25 cellular contexts compared by ENCODE assay signal in genomic region chr22:47006433-47006832, GRCh38.
A peak's percentile ranks its signal among the peaks of the same experiment; 100 is the strongest.
DNase-seq lines count a peak whose midpoint lies in the region; ATAC-seq, FAIRE-seq and TF ChIP-seq lines count a peak whose summit lies in the region.
"Had no signal": no experiment of that assay in that cellular context is flagged by ENCODE, and none has a peak within 500 bp of the region (broad histone marks: within the 10 kb centered on the region; RNA-seq: fewer than 3 reads in every experiment).

No MANE protein-coding gene starts in this region.

- 94% methylated on average over 15 of the region's 15 CpGs; no CpG with 5 or more reads in 1 of the 2 experiments for WGBS in H1 (ENCODE audit: extremely low coverage in 1 of 2, insufficient coverage in 1 of 2, insufficient read length in 1 of 2, insufficient replicate concordance in 2 of 2, low coverage in 1 of 2, low lambda C conversion rate in 2 of 2, missing lambda C conversion rate in 1 of 2), 2 experiments
- WGBS in small intestine, 3 donors = 91 to 95% (median 92%) methylated on average over 15 of the region's 15 CpGs

- no peak overlapping the region; the same call in 1 of the 2 replicates for H3K18ac ChIP-seq in H1 (ENCODE audit: extremely low read depth, low read length)

- no peak for FAIRE-seq in H1 (lab: Jason Lieb, UNC)
- FAIRE-seq in small intestine (lab: Jason Lieb, UNC) = no peak
- FAIRE-seq: A549, GM18507 had no signal

- H2BK5ac ChIP-seq in H1 (ENCODE audit: low read depth, low read length) = no peak overlapping the region

- TF ChIP-seq POLR2A in H1 (IDR thresholded peaks at IDR 0.05; ENCODE audit: control extremely low read depth in 1 of 2, low read depth in 2 of 2, low read length in 2 of 2) = no peak

- no peak for TF ChIP-seq CTCF in H1 (IDR thresholded peaks at IDR 0.05; ENCODE audit: control extremely low read depth in 1 of 3, insufficient read depth in 1 of 3, low read depth in 1 of 3, low read length in 3 of 3)
- no peak for TF ChIP-seq CTCF in neural progenitor cell (IDR thresholded peaks at IDR 0.05)

- no peak overlapping the region for H3K23ac ChIP-seq in H1 (ENCODE audit: insufficient read length)

- H3K36me3 Mint-ChIP-seq in neural progenitor cell = no peaks in the 10 kb centered on the region

- H2BK15ac ChIP-seq in H1 (ENCODE audit: low read length) = no peak overlapping the region

- H3K4me2 ChIP-seq in H1 (ENCODE audit: insufficient read depth in 1 of 2, low read depth in 2 of 2, low read length in 2 of 2) = no peak overlapping the region
- no peak overlapping the region for H3K4me2 ChIP-seq in neural progenitor cell
- H3K4me2 ChIP-seq: A549; BLaER1 treated with 17β-estradiol and CSF1 and Interleukin-3, amounts not matched to agents 10 nM and 100 nM had no signal

- H3K4me3 ChIP-seq in H7 (ENCODE audit: insufficient read depth, low read depth, low read length) = no peak overlapping the region
- no peak overlapping the region for H3K4me3 ChIP-seq in H1 (ENCODE audit: extremely low read depth in 1 of 4, insufficient read depth in 2 of 4, low read depth in 3 of 4, low read length in 4 of 4)
- no peak overlapping the region for H3K4me3 ChIP-seq in neural progenitor cell
- no peak overlapping the region for H3K4me3 ChIP-seq in small intestine (ENCODE audit: low read depth in 1 of 2, low read length in 2 of 2)
- H3K4me3 ChIP-seq: A549; BLaER1 treated with 17β-estradiol and CSF1 and Interleukin-3, amounts not matched to agents 10 nM and 100 nM had no signal

- peak; percentile 22 for DNase-seq in H7
- DNase-seq in H1 (ENCODE audit: low read depth in 1 of 2, low spot score in 2 of 2) = no peak
- DNase-seq in neural progenitor cell (ENCODE audit: low spot score) = peak; percentile 38
- peak; percentile 36 for DNase-seq in sciatic nerve (ENCODE audit: low spot score)
- DNase-seq in activated naive CD4-positive, alpha-beta T cell (lab: John Stamatoyannopoulos, UW) = no peak
- no peak for DNase-seq in small intestine
- no peak for DNase-seq in NCI-H2171 (lab: John Stamatoyannopoulos, UW)
- DNase-seq: 8988T; ACHN; AML-193; BE2C; Calu3; CD4-positive, alpha-beta T cell; CD8-positive, alpha-beta memory T cell; DMS53; DMS79 treated with DMSO at 0.1 percent for 48 hours; GF-D8; GOT3; H9 had no signal

- H3K4ac ChIP-seq in H1 (replicated peaks; ENCODE audit: insufficient read length, low read depth, low read length) = no peak overlapping the region

- no peak overlapping the region for H2BK20ac ChIP-seq in H1 (ENCODE audit: low read length)

- POLR2A ChIA-PET in H1 (lab: Charles Lee; ENCODE audit: partially characterized antibody) = interaction anchor here (0.8 kb wide), 1 partner anchor 13 kb away, joined by 4 read pairs; no protein-coding TSS in a partner anchor

- H3K23me2 ChIP-seq in H1 (ENCODE audit: low read depth, low read length) = peaks cover 16% of the 10 kb centered on the region; the same call in 1 of the 2 replicates

- H3K27me3 Mint-ChIP-seq in neural progenitor cell (ENCODE audit: insufficient read depth, low read depth) = no peaks in the 10 kb centered on the region
- H3K27me3 Mint-ChIP-seq: CD4-positive, alpha-beta T cell had no signal

- H3K9ac ChIP-seq in H1 (replicated peaks in 1 of 4; ENCODE audit: extremely low read depth in 1 of 4, low read depth in 3 of 4, low read length in 3 of 4) (no peak overlapping the region), neural progenitor cell (no peak overlapping the region)
- H3K9ac ChIP-seq: BLaER1 treated with 17β-estradiol and CSF1 and Interleukin-3, amounts not matched to agents 10 nM and 100 nM had no signal

- H3K4me1 Mint-ChIP-seq in neural progenitor cell = no peaks in the 10 kb centered on the region
- H3K4me1 Mint-ChIP-seq: CD14-positive monocyte had no signal

- no peaks in the 10 kb centered on the region for H3K27me3 ChIP-seq in H7 (ENCODE audit: control insufficient read depth, insufficient read depth, low read length)
- no peaks in the 10 kb centered on the region for H3K27me3 ChIP-seq in H1 (replicated peaks in 1 of 4; ENCODE audit: control insufficient read depth in 3 of 4, extremely low read depth in 1 of 4, insufficient read depth in 3 of 4, low read length in 3 of 4)
- no peaks in the 10 kb centered on the region for H3K27me3 ChIP-seq in neural progenitor cell
- H3K27me3 ChIP-seq in small intestine (ENCODE audit: control insufficient read depth in 2 of 2, insufficient read depth in 2 of 2, low read length in 2 of 2) = no peaks in the 10 kb centered on the region
- H3K27me3 ChIP-seq: BE2C; BLaER1 treated with 17β-estradiol and CSF1 and Interleukin-3, amounts not matched to agents 10 nM and 100 nM had no signal

- H3K9me3 ChIP-seq in H1 (ENCODE audit: insufficient read depth in 2 of 2, low read depth in 1 of 2, low read length in 1 of 2) = no peaks in the 10 kb centered on the region
- no peaks in the 10 kb centered on the region for H3K9me3 ChIP-seq in neural progenitor cell (ENCODE audit: low read depth)
- no peaks in the 10 kb centered on the region for H3K9me3 ChIP-seq in small intestine (ENCODE audit: control insufficient read depth, low read depth)
- H3K9me3 ChIP-seq: A549, BE2C had no signal

- H3K9me3 Mint-ChIP-seq in neural progenitor cell = no peaks in the 10 kb centered on the region
- H3K9me3 Mint-ChIP-seq: CD14-positive monocyte; CD4-positive, alpha-beta T cell; CD8-positive, alpha-beta memory T cell; H9 had no signal

- H3K56ac ChIP-seq in H1 (replicated peaks; ENCODE audit: insufficient read length, low read depth, low read length) = no peak overlapping the region

- ATAC-seq in sciatic nerve (no peak), GM19324 (IDR thresholded peaks at IDR 0.05; ENCODE audit: low FRiP score, unreplicated experiment) (no peak)
- ATAC-seq: A549, HCT116 had no signal

- H4K91ac ChIP-seq in H1 (replicated peaks; ENCODE audit: insufficient read length, low read length) = no peak overlapping the region

- H3K4me3 Mint-ChIP-seq in neural progenitor cell = peak overlapping the region; percentile 28
- H3K4me3 Mint-ChIP-seq: CD14-positive monocyte; CD4-positive, alpha-beta T cell; CD8-positive, alpha-beta memory T cell; H9 had no signal

- H3K36me3 ChIP-seq in H7 (replicated peaks; ENCODE audit: control insufficient read depth, insufficient read depth, low read length) (no peaks in the 10 kb centered on the region), H1 (ENCODE audit: control insufficient read depth in 2 of 4, insufficient read depth in 4 of 4, low read length in 3 of 4) (peaks cover 0 to 5% (median 2%) of the 10 kb centered on the region in 4 experiments; a peak in 2 of 8 replicates), neural progenitor cell (no peaks in the 10 kb centered on the region), small intestine (ENCODE audit: control insufficient read depth in 2 of 2, insufficient read depth in 2 of 2, low read length in 2 of 2) (no peaks in the 10 kb centered on the region)
- H3K36me3 ChIP-seq: BE2C had no signal

- H3K14ac ChIP-seq in H1 (ENCODE audit: insufficient read length) = no peak overlapping the region

- H2AFZ ChIP-seq in H1 (ENCODE audit: low read length) = no peak overlapping the region
- H2AFZ ChIP-seq in neural progenitor cell (replicated peaks) = no peak overlapping the region

- CTCF ChIA-PET in H1 (lab: Charles Lee; ENCODE audit: partially characterized antibody) = interaction anchor here (1.8 kb wide), 1 partner anchor 11 kb away, joined by 6 read pairs; no protein-coding TSS in a partner anchor

- TF ChIP-seq RAD21 in H1 (IDR thresholded peaks at IDR 0.05 in 1 of 2, conservative IDR thresholded peaks at IDR 0.05 in 1 of 2; ENCODE audit: low read depth in 2 of 2, low read length in 2 of 2) = no peak

- H3F3A ChIP-seq in neural progenitor cell (ENCODE audit: low read depth) = peaks cover 7% of the 10 kb centered on the region

- H3K4me1 ChIP-seq in H1 (replicated peaks in 1 of 4; ENCODE audit: control insufficient read depth in 3 of 4, insufficient read depth in 4 of 4, low read length in 3 of 4) = no peaks in the 10 kb centered on the region
- H3K4me1 ChIP-seq in neural progenitor cell = no peaks in the 10 kb centered on the region
- no peaks in the 10 kb centered on the region for H3K4me1 ChIP-seq in small intestine (ENCODE audit: control insufficient read depth in 2 of 2, insufficient read depth in 1 of 2, low read depth in 1 of 2, low read length in 1 of 2)
- H3K4me1 ChIP-seq: A549, BE2C had no signal

- no peak overlapping the region for H4K5ac ChIP-seq in H1 (ENCODE audit: insufficient read length, low read depth, low read length)

- peak overlapping the region; percentile 54 for H3K27ac Mint-ChIP-seq in neural progenitor cell
- H3K27ac Mint-ChIP-seq: CD4-positive, alpha-beta T cell had no signal

- 0 out of 2 replicates have a peak overlapping the region, but pooled peaks have one; percentile 9 for H2BK12ac ChIP-seq in H1 (ENCODE audit: low read depth, low read length)

- no peak overlapping the region for H4K8ac ChIP-seq in H1 (ENCODE audit: extremely low read depth, insufficient read depth, low read length)

- H4K20me1 ChIP-seq in H1 (replicated peaks in 1 of 2; ENCODE audit: control insufficient read depth in 1 of 2, insufficient read depth in 2 of 2, low read length in 2 of 2) = peaks cover 6 to 13% of the 10 kb centered on the region in 2 experiments
- no peaks in the 10 kb centered on the region for H4K20me1 ChIP-seq in neural progenitor cell (ENCODE audit: low read depth)

- intact Hi-C loops in sciatic nerve (cut with DNase I) = no loop called here

- H2AK5ac ChIP-seq in H1 (ENCODE audit: low read depth, low read length) = no peak overlapping the region

- no peaks in the 10 kb centered on the region for H3K79me2 ChIP-seq in H1 (ENCODE audit: control insufficient read depth in 1 of 2, insufficient read depth in 2 of 2, low read length in 2 of 2)
- H3K79me2 ChIP-seq in neural progenitor cell (ENCODE audit: low read depth) = no peaks in the 10 kb centered on the region

- TF ChIP-seq EP300 in H1 (IDR thresholded peaks at IDR 0.05; ENCODE audit: borderline replicate concordance in 1 of 2, low read depth in 2 of 2, low read length in 2 of 2) = no peak

- H3K79me1 ChIP-seq in H1 (ENCODE audit: low read depth, low read length) = peaks cover 10% of the 10 kb centered on the region

- H3K27ac ChIP-seq in H1 (ENCODE audit: low read depth, low read length) (no peak overlapping the region), neural progenitor cell (no peak overlapping the region), small intestine (ENCODE audit: low read depth in 1 of 2, low read length in 1 of 2) (no peak overlapping the region)
- H3K27ac ChIP-seq: A549; BLaER1 treated with 17β-estradiol and CSF1 and Interleukin-3, amounts not matched to agents 10 nM and 100 nM had no signal

- no peak overlapping the region for H2BK120ac ChIP-seq in H1 (replicated peaks; ENCODE audit: low read depth, low read length)

TF ChIP-seq in H1, 55 proteins besides CTCF, POLR2A, EP300 and RAD21 (continues in another document):
- no peak for TF ChIP-seq RBBP5 (IDR thresholded peaks at IDR 0.05; ENCODE audit: borderline replicate concordance, low read depth, low read length)
- TF ChIP-seq CHD1 (IDR thresholded peaks at IDR 0.05; ENCODE audit: low read depth, low read length) = no peak
- TF ChIP-seq CBX5 (IDR thresholded peaks at IDR 0.05; ENCODE audit: low read depth, low read length) = no peak
- no peak for TF ChIP-seq TCF12 (IDR thresholded peaks at IDR 0.05; ENCODE audit: low read depth, low read length)
- TF ChIP-seq YY1 (IDR thresholded peaks at IDR 0.05; ENCODE audit: low read depth, low read length) = no peak
- TF ChIP-seq GABPA (IDR thresholded peaks at IDR 0.05; ENCODE audit: borderline replicate concordance, insufficient read depth, low read length) = no peak

Comparison
In these comparisons a context has a peak if more than half of its experiments do, and no peak if none do; other contexts are left out.
1. DNase-seq: peak in H7 (single experiment), neural progenitor cell (single experiment) and sciatic nerve (single experiment); none in H1 (0 of 2), activated naive CD4-positive, alpha-beta T cell (0 of 4), small intestine (single experiment) and NCI-H2171 (single experiment).